9 cellular contexts compared by ENCODE assay signal in genomic region chr1:25033828-25034451, GRCh38.
DNase-seq lines count a peak whose midpoint lies in the region; ATAC-seq and TF ChIP-seq lines count a peak whose summit lies in the region.
"Had no signal": no experiment of that assay in that cellular context is flagged by ENCODE, and none has a peak within 500 bp of the region (broad histone marks: within the 10 kb centered on the region; RNA-seq: fewer than 3 reads in every experiment).

No MANE protein-coding gene starts in this region.

- no peak overlapping the region for H4K5ac ChIP-seq in H9 (ENCODE audit: insufficient read length, low read depth, low read length)

- intact Hi-C loops in Right ventricle myocardium inferior (cut with DNase I) (no loop called here), activated B cell treated with CpG ODN at 0.5 μM for 24 hours (cut with micrococcal nuclease) (loop anchor here (2.0 to 5.0 kb wide), 3 partner anchors 287 to 845 kb away; partner anchors contain the start of genes CLIC4 and SRRM1), right lobe of liver (cut with DNase I) (loop anchor here (10.0 kb wide), 2 partner anchors 89 to 189 kb away; no protein-coding TSS in a partner anchor)

- WGBS in right lobe of liver (ENCODE audit: insufficient coverage, low coverage, low lambda C conversion rate, missing lambda C conversion rate) = 42% methylated on average over 4 of the region's 23 CpGs
- no CpG with 5 or more reads among the region's 23 CpGs for WGBS in H9 (ENCODE audit: extremely low coverage, insufficient read length, low lambda C conversion rate)

- H3K27me3 ChIP-seq in right atrium auricular region (no peaks in the 10 kb centered on the region), right lobe of liver (no peaks in the 10 kb centered on the region), H9 (ENCODE audit: insufficient read depth, low read length) (no peaks in the 10 kb centered on the region)

- H3K27ac ChIP-seq in right atrium auricular region (no peak overlapping the region), right lobe of liver (peak overlapping the region in 1 of 3 donors; percentile 38), H9 (ENCODE audit: insufficient read length, low read depth, low read length) (no peak overlapping the region)

- peak overlapping the region; percentile 53 for H3K4me3 Mint-ChIP-seq in activated B cell treated with CpG ODN at 0.5 μM for 24 hours
- H3K4me3 Mint-ChIP-seq in H9 = no peak overlapping the region

- DNase-seq in Right ventricle myocardium inferior (ENCODE audit: missing footprints) (peak; percentile 86), right atrium auricular region (ENCODE audit: low spot score) (no peak), activated B cell treated with CpG ODN at 0.5 μM for 24 hours (no peak), right lobe of liver (peak in 2 of 3 donors; percentile 58 to 73), H9 (no peak), NCI-H82 (lab: John Stamatoyannopoulos, UW) (no peak)

- CTCF ChIA-PET in activated B cell treated with CpG ODN at 0.5 μM for 24 hours (lab: Charles Lee) = interaction anchor here (0.8 to 9.8 kb wide), 9 partner anchors 15 to 186 kb away, joined by 3 to 195 read pairs (median 5); partner anchors contain the start of gene RUNX3

- H3T11ph ChIP-seq in H9 (ENCODE audit: low read length) = no peak overlapping the region

- H3K36me3 Mint-ChIP-seq in activated B cell treated with CpG ODN at 0.5 μM for 24 hours (ENCODE audit: low read depth) (no peaks in the 10 kb centered on the region), H9 (ENCODE audit: insufficient read depth in 1 of 3, low read depth in 3 of 3) (no peaks in the 10 kb centered on the region)

- H3K9me3 ChIP-seq in right atrium auricular region (no peaks in the 10 kb centered on the region), right lobe of liver (no peaks in the 10 kb centered on the region), H9 (ENCODE audit: control insufficient read depth, low read depth, low read length) (no peaks in the 10 kb centered on the region)

- no peak overlapping the region for H3K56ac ChIP-seq in H9 (ENCODE audit: insufficient read length, low read depth, low read length)

- H2AFZ ChIP-seq in H9 (ENCODE audit: low read length) = no peak overlapping the region

- no peak for TF ChIP-seq CTCF in right atrium auricular region (IDR thresholded peaks at IDR 0.05)
- no peak for TF ChIP-seq CTCF in activated B cell treated with CpG ODN at 0.5 μM for 24 hours (IDR thresholded peaks at IDR 0.05)
- no peak for TF ChIP-seq CTCF in right lobe of liver (IDR thresholded peaks at IDR 0.05)
- TF ChIP-seq CTCF in H9 (conservative IDR thresholded peaks at IDR 0.05) = no peak

- no peak overlapping the region for H2BK15ac ChIP-seq in H9 (ENCODE audit: low read depth, low read length)

- H3K9ac ChIP-seq in H9 (ENCODE audit: extremely low read depth, insufficient read length, low read length) = no peak overlapping the region

- no peak for TF ChIP-seq POLR2A in right lobe of liver (IDR thresholded peaks at IDR 0.05)

- no peak overlapping the region for H2BK12ac ChIP-seq in H9 (ENCODE audit: insufficient read length, low read depth, low read length)

- H2AK5ac ChIP-seq in H9 (ENCODE audit: insufficient read length, low read length) = no peak overlapping the region

- H3K4me3 ChIP-seq in right atrium auricular region (no peak overlapping the region), right lobe of liver (no peak overlapping the region)
- H3K4me3 ChIP-seq: dorsolateral prefrontal cortex had no signal

- no peak overlapping the region for H3K23ac ChIP-seq in H9 (ENCODE audit: insufficient read length, low read depth, low read length)

- H3K27ac Mint-ChIP-seq in activated B cell treated with CpG ODN at 0.5 μM for 24 hours (peak overlapping the region; percentile 97), H9 (no peak overlapping the region)

- H3K23me2 ChIP-seq in H9 (ENCODE audit: insufficient read length, low read depth, low read length, poor library complexity, severe bottlenecking) = no peaks in the 10 kb centered on the region

- H4K8ac ChIP-seq in H9 (replicated peaks; ENCODE audit: insufficient read length, low read depth, low read length) = no peak overlapping the region

- H4K91ac ChIP-seq in H9 (ENCODE audit: insufficient read length, low read depth, low read length) = no peak overlapping the region

- H2BK120ac ChIP-seq in H9 (ENCODE audit: low read depth, low read length, poor library complexity, severe bottlenecking) = no peak overlapping the region

- no peak overlapping the region for H3K4me2 ChIP-seq in H9 (ENCODE audit: insufficient read depth, insufficient read length, low read length)

- no peak overlapping the region for H2BK20ac ChIP-seq in H9 (ENCODE audit: low read depth, low read length, poor library complexity, severe bottlenecking)

- H3K79me1 ChIP-seq in H9 (ENCODE audit: insufficient read depth, low read depth, low read length, poor library complexity, severe bottlenecking) = no peaks in the 10 kb centered on the region

- no peaks in the 10 kb centered on the region for H3K9me3 Mint-ChIP-seq in activated B cell treated with CpG ODN at 0.5 μM for 24 hours
- peaks cover 0 to 3% of the 10 kb centered on the region in 2 experiments; a peak in 1 of 5 replicates for H3K9me3 Mint-ChIP-seq in H9

- no peak overlapping the region for H2BK5ac ChIP-seq in H9 (ENCODE audit: insufficient read length, low read length)

- POLR2A ChIA-PET in activated B cell treated with CpG ODN at 0.5 μM for 24 hours (lab: Charles Lee) = interaction anchor here (0.6 to 13.4 kb wide), 14 partner anchors 12 to 1920 kb away, joined by 3 to 385 read pairs (median 14); partner anchors contain the start of gene RUNX3

- no peak overlapping the region for H3K18ac ChIP-seq in H9 (ENCODE audit: insufficient read length, low read depth, low read length)

- H3K14ac ChIP-seq in H9 (ENCODE audit: insufficient read depth, low read length) = no peak overlapping the region

- H4K20me1 ChIP-seq in H9 (ENCODE audit: control insufficient read depth, insufficient read depth, insufficient read length) = no peaks in the 10 kb centered on the region

- no peaks in the 10 kb centered on the region for H3K27me3 Mint-ChIP-seq in activated B cell treated with CpG ODN at 0.5 μM for 24 hours
- peaks cover 3% of the 10 kb centered on the region; the same call in 1 of the 2 replicates for H3K27me3 Mint-ChIP-seq in H9 (ENCODE audit: low read depth)

- ATAC-seq in Right ventricle myocardium inferior (peak; percentile 49), activated B cell treated with CpG ODN at 0.5 μM for 24 hours (ENCODE audit: low read depth) (peak; percentile 1), right lobe of liver (peak; percentile 51 to 69 (median 60)), HG03025 (IDR thresholded peaks at IDR 0.05; ENCODE audit: low FRiP score, unreplicated experiment) (no peak), HG03196 (IDR thresholded peaks at IDR 0.05; ENCODE audit: unreplicated experiment) (no peak)

- H3K4ac ChIP-seq in H9 (ENCODE audit: low read depth, low read length) = no peak overlapping the region

- H3K4me1 ChIP-seq in right atrium auricular region = no peaks in the 10 kb centered on the region
- H3K4me1 ChIP-seq in right lobe of liver = no peaks in the 10 kb centered on the region
- H3K4me1 ChIP-seq in H9 (ENCODE audit: insufficient read depth, low read length) = no peaks in the 10 kb centered on the region

- no peaks in the 10 kb centered on the region for H3K79me2 ChIP-seq in H9 (ENCODE audit: insufficient read depth, low read length)

- H3K36me3 ChIP-seq in right atrium auricular region (no peaks in the 10 kb centered on the region), right lobe of liver (no peaks in the 10 kb centered on the region)

- peaks cover 9% of the 10 kb centered on the region for H3K4me1 Mint-ChIP-seq in activated B cell treated with CpG ODN at 0.5 μM for 24 hours
- H3K4me1 Mint-ChIP-seq in H9 = no peaks in the 10 kb centered on the region

Comparison
In these comparisons a context has a peak if more than half of its experiments do, and no peak if none do; other contexts are left out.
1. DNase-seq: peak in Right ventricle myocardium inferior (single experiment) and right lobe of liver (2 of 3); none in right atrium auricular region (single experiment), activated B cell treated with CpG ODN at 0.5 μM for 24 hours (single experiment), H9 (single experiment) and NCI-H82 (single experiment).
2. ATAC-seq: peak in Right ventricle myocardium inferior (single experiment), activated B cell treated with CpG ODN at 0.5 μM for 24 hours (single experiment) and right lobe of liver (4 of 4); none in HG03025 (single experiment) and HG03196 (single experiment).